ENCODE assay signal across 1 cellular context in the genomic region with DNA sequence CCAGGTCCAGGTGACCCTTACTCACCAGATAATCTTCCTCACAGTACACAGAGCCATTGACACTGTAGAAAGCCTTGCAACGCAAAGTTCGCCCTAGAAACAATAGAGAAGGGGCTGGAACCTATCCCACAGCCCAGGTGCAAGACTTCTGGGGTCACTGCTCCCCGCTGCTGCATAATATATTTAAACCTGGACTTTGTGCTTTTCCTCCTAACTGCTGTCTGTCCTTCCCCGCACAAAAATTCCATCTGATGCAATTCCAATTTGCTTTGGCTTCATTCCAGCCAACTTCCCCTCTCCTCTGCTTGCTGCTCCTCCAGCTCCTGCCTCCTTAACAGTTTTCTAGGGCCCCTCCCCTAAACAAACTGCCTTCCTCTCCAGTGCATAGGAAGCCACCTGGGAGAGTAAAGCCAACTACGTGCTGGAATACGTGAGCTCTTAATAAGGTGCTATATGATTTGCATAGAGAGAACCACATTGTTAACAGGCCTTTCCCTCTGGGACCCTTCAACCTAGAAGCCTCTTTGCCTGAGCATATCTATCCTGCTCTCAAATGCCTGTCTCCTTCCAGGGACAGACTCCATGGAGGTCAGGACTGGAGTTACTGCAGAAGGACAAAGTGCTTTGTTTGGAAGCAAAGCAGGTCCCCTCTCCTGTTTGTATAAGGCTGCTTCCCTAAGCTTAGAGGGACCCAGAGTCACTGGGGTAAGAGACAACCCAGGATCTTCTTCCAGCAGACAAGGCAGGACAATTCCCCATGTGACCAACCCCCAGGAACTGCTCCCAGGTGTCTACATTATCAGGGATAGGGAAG.
TF ChIP-seq lines count a peak whose summit lies in the region.

No MANE protein-coding gene starts in this region.

TF ChIP-seq in K562, 482 proteins besides CTCF, POLR2A, EP300 and RAD21 (continues in another document):
- TF ChIP-seq TAF15 (IDR thresholded peaks at IDR 0.05; ENCODE audit: low read depth, low read length) (no peak), MBD2 (IDR thresholded peaks at IDR 0.05; ENCODE audit: borderline replicate concordance, low read depth) (no peak), NCOA6 (IDR thresholded peaks at IDR 0.05) (no peak), CHD4 (IDR thresholded peaks at IDR 0.05; ENCODE audit: insufficient read depth, insufficient replicate concordance, low read depth, low read length, poor library complexity, severe bottlenecking) (no peak), ZNF431 (CRISPR knock-in tag; IDR thresholded peaks at IDR 0.05) (no peak), ZBTB26 (CRISPR knock-in tag; IDR thresholded peaks at IDR 0.05) (no peak), PML (IDR thresholded peaks at IDR 0.05; ENCODE audit: low read length) (no peak), AFF4 (CRISPR knock-in tag; IDR thresholded peaks at IDR 0.05) (no peak), CEBPG (CRISPR knock-in tag; IDR thresholded peaks at IDR 0.05) (0 out of 2 replicates have a peak, but pooled peaks have one; percentile 6), CEBPG (tag; conservative IDR thresholded peaks at IDR 0.05 in 1 of 2, IDR thresholded peaks at IDR 0.05 in 1 of 2) (no peak), FOXA3 (CRISPR knock-in tag; conservative IDR thresholded peaks at IDR 0.05 in 1 of 2, IDR thresholded peaks at IDR 0.05 in 1 of 2) (0 out of 4 replicates have a peak, but pooled peaks of 1 of the 2 experiments have one; percentile 3), TGIF2 (CRISPR knock-in tag; IDR thresholded peaks at IDR 0.05) (no peak), CLOCK (CRISPR knock-in tag; IDR thresholded peaks at IDR 0.05; ENCODE audit: borderline replicate concordance) (no peak), SPI1 (IDR thresholded peaks at IDR 0.05; ENCODE audit: borderline replicate concordance, low read depth, low read length) (peak; percentile 13; the same call in 1 of the 2 replicates), ZNF184 (CRISPR knock-in tag; IDR thresholded peaks at IDR 0.05) (no peak), ZFP1 (CRISPR knock-in tag; IDR thresholded peaks at IDR 0.05) (no peak), KLF1 (tag; IDR thresholded peaks at IDR 0.05) (no peak), FOXJ3 (CRISPR knock-in tag; IDR thresholded peaks at IDR 0.05) (no peak), ILK (tag; IDR thresholded peaks at IDR 0.05; ENCODE audit: borderline replicate concordance, low read depth) (no peak), MED1 (CRISPR knock-in tag; IDR thresholded peaks at IDR 0.05; ENCODE audit: borderline replicate concordance) (no peak), NFIC (IDR thresholded peaks at IDR 0.05) (peak; percentile 80), ZBTB34 (CRISPR knock-in tag; IDR thresholded peaks at IDR 0.05) (no peak), TCF3 (CRISPR knock-in tag; IDR thresholded peaks at IDR 0.05) (no peak), SLC30A9 (CRISPR knock-in tag; IDR thresholded peaks at IDR 0.05) (no peak), ZNF395 (CRISPR knock-in tag; IDR thresholded peaks at IDR 0.05) (no peak), ZNF507 (tag; conservative IDR thresholded peaks at IDR 0.05) (no peak), IFI16 (CRISPR knock-in tag; IDR thresholded peaks at IDR 0.05) (no peak), HNRNPUL1 (IDR thresholded peaks at IDR 0.05; ENCODE audit: low read length) (no peak)
- TF ChIP-seq, protein P1, sequence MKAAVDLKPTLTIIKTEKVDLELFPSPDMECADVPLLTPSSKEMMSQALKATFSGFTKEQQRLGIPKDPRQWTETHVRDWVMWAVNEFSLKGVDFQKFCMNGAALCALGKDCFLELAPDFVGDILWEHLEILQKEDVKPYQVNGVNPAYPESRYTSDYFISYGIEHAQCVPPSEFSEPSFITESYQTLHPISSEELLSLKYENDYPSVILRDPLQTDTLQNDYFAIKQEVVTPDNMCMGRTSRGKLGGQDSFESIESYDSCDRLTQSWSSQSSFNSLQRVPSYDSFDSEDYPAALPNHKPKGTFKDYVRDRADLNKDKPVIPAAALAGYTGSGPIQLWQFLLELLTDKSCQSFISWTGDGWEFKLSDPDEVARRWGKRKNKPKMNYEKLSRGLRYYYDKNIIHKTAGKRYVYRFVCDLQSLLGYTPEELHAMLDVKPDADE (conservative IDR thresholded peaks at IDR 0.05; ENCODE audit: control insufficient read depth, low read depth, low read length): no peak
- TF ChIP-seq, protein P2, sequence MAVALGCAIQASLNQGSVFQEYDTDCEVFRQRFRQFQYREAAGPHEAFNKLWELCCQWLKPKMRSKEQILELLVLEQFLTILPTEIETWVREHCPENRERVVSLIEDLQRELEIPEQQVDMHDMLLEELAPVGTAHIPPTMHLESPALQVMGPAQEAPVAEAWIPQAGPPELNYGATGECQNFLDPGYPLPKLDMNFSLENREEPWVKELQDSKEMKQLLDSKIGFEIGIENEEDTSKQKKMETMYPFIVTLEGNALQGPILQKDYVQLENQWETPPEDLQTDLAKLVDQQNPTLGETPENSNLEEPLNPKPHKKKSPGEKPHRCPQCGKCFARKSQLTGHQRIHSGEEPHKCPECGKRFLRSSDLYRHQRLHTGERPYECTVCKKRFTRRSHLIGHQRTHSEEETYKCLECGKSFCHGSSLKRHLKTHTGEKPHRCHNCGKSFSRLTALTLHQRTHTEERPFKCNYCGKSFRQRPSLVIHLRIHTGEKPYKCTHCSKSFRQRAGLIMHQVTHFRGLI (CRISPR knock-in tag; IDR thresholded peaks at IDR 0.05): no peak
- TF ChIP-seq, protein P3, sequence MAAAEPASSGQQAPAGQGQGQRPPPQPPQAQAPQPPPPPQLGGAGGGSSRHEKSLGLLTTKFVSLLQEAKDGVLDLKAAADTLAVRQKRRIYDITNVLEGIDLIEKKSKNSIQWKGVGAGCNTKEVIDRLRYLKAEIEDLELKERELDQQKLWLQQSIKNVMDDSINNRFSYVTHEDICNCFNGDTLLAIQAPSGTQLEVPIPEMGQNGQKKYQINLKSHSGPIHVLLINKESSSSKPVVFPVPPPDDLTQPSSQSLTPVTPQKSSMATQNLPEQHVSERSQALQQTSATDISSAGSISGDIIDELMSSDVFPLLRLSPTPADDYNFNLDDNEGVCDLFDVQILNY (CRISPR knock-in tag; IDR thresholded peaks at IDR 0.05): no peak
- TF ChIP-seq, protein P4, sequence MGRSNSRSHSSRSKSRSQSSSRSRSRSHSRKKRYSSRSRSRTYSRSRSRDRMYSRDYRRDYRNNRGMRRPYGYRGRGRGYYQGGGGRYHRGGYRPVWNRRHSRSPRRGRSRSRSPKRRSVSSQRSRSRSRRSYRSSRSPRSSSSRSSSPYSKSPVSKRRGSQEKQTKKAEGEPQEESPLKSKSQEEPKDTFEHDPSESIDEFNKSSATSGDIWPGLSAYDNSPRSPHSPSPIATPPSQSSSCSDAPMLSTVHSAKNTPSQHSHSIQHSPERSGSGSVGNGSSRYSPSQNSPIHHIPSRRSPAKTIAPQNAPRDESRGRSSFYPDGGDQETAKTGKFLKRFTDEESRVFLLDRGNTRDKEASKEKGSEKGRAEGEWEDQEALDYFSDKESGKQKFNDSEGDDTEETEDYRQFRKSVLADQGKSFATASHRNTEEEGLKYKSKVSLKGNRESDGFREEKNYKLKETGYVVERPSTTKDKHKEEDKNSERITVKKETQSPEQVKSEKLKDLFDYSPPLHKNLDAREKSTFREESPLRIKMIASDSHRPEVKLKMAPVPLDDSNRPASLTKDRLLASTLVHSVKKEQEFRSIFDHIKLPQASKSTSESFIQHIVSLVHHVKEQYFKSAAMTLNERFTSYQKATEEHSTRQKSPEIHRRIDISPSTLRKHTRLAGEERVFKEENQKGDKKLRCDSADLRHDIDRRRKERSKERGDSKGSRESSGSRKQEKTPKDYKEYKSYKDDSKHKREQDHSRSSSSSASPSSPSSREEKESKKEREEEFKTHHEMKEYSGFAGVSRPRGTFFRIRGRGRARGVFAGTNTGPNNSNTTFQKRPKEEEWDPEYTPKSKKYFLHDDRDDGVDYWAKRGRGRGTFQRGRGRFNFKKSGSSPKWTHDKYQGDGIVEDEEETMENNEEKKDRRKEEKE (IDR thresholded peaks at IDR 0.05; ENCODE audit: borderline replicate concordance in 1 of 2, control insufficient read depth in 1 of 2, low read depth in 2 of 2, low read length in 1 of 2): no peak
